Comparison of ENCODE assay signal across 8 cellular contexts in genomic region chr19:58182577-58182988, GRCh38. TPM values are rescaled to one million over a fixed set of nuclear protein-coding genes. Genes with fewer than 3 reads are reported as not detected.
DNase-seq lines count a peak whose midpoint lies in the region; ATAC-seq and TF ChIP-seq lines count a peak whose summit lies in the region.

No MANE protein-coding gene starts in this region.

- peak overlapping the region; percentile 91 for H3K27ac ChIP-seq in OCI-LY3 (ENCODE audit: low read length)
- peak overlapping the region; percentile 78 to 99 for H3K27ac ChIP-seq in lung (ENCODE audit: low read depth in 1 of 2, low read length in 1 of 2)

- peak; percentile 79 for ATAC-seq in lung (ENCODE audit: insufficient read depth, low FRiP score)

- H3K4me3 ChIP-seq in OCI-LY3 (ENCODE audit: low read length) = peak overlapping the region; percentile 92
- peak overlapping the region; percentile 90 for H3K4me3 ChIP-seq in lung

- 3 to 5% methylated on average over 17 of the region's 17 CpGs for WGBS in lung, 2 donors

- H3K4me1 ChIP-seq in OCI-LY3 (ENCODE audit: low read length) (peaks cover 11% of the 10 kb centered on the region), lung (ENCODE audit: control insufficient read depth in 2 of 2, insufficient read depth in 2 of 2, low read length in 2 of 2) (peaks cover 0 to 2% of the 10 kb centered on the region in 2 donors)

- H3K27me3 ChIP-seq in OCI-LY3 (ENCODE audit: low read depth, low read length) = no peaks in the 10 kb centered on the region
- no peaks in the 10 kb centered on the region for H3K27me3 ChIP-seq in lung (ENCODE audit: control insufficient read depth, insufficient read depth)

- H3K4me2 ChIP-seq in OCI-LY3 (ENCODE audit: low read length) = peak overlapping the region; percentile 93

- peaks cover 73% of the 10 kb centered on the region for H3K36me3 ChIP-seq in OCI-LY3 (replicated peaks; ENCODE audit: low read depth, low read length)
- peaks cover 25 to 26% of the 10 kb centered on the region in 2 donors for H3K36me3 ChIP-seq in lung (ENCODE audit: control insufficient read depth in 2 of 2, insufficient read depth in 2 of 2, low read length in 2 of 2)

- H2AFZ ChIP-seq in OCI-LY3 (ENCODE audit: low read depth, low read length) = peak overlapping the region; percentile 85

- H3K79me2 ChIP-seq in OCI-LY3 (ENCODE audit: low read length) = peaks cover 12% of the 10 kb centered on the region

- H4K20me1 ChIP-seq in OCI-LY3 (ENCODE audit: insufficient read depth, low read length) = no peaks in the 10 kb centered on the region

- DNase-seq in NK-92 treated with Interleukin-12 subunit alpha and Interleukin-12 subunit beta, amount 100 ng/mL, for 24 hours (lab: John Stamatoyannopoulos, UW) = peak; percentile 71
- DNase-seq in NK-92 (lab: John Stamatoyannopoulos, UW; ENCODE audit: unreplicated experiment) (no peak), astrocyte of the hippocampus (ENCODE audit: low read depth, low spot score) (peak; percentile 94), lung (ENCODE audit: low spot score) (no peak), NCI-H1105 treated with DMSO at 0.1 percent for 48 hours (lab: John Stamatoyannopoulos, UW) (no peak), NCI-H1436 (lab: John Stamatoyannopoulos, UW) (no peak)
- DNase-seq in stimulated activated CD8-positive, alpha-beta memory T cell treated with anti-CD3 and anti-CD28 coated beads, Interleukin-7, amount 100 ng/mL, for 48 hours (ENCODE audit: extremely low read depth in 1 of 2, low read depth in 1 of 2) = peak; percentile 63 to 81

- TF ChIP-seq CTCF in OCI-LY3 (IDR thresholded peaks at IDR 0.05; ENCODE audit: low read depth, low read length) (no peak), lung (IDR thresholded peaks at IDR 0.05; ENCODE audit: control extremely low read depth, extremely low read depth) (no peak)

- peaks cover 43% of the 10 kb centered on the region for H3K9me3 ChIP-seq in OCI-LY3 (ENCODE audit: insufficient read depth, low read length)
- H3K9me3 ChIP-seq in lung (ENCODE audit: control insufficient read depth in 2 of 2, insufficient read depth in 1 of 2, low read length in 1 of 2) = peaks cover 3 to 71% of the 10 kb centered on the region in 2 donors

- peak overlapping the region; percentile 97 for H3K9ac ChIP-seq in OCI-LY3 (ENCODE audit: low read length)

RNA-seq across cellular contexts. Expression of gene ZNF274, which starts 0.3 kb away (rescaled TPM):
- total RNA-seq in lung = 10 to 100 TPM; 27.8 to 29.6 TPM
- polyA plus RNA-seq in lung = 10 to 100 TPM; 10.2 to 24.2 TPM

RNA-seq across cellular contexts. Expression of gene ZNF329, which starts 32.0 kb away (rescaled TPM):
- total RNA-seq in lung = 10 to 100 TPM in 1 of 2 donors, 1 to 10 TPM in 1; 9.0 to 20.0 TPM
- 1 to 10 TPM; 2.3 to 3.9 TPM for polyA plus RNA-seq in lung

RNA-seq across cellular contexts. Expression of gene ZNF544, which starts 46.1 kb away (rescaled TPM):
- total RNA-seq in lung = 10 to 100 TPM; 19.7 to 41.6 TPM
- polyA plus RNA-seq in lung = 10 to 100 TPM in 1 of 2 donors, 1 to 10 TPM in 1; 9.6 to 13.8 TPM

Comparison
In these comparisons a context has a peak if more than half of its experiments do, and no peak if none do; other contexts are left out.
1. DNase-seq: peak in NK-92 treated with Interleukin-12 subunit alpha and Interleukin-12 subunit beta, amount 100 ng/mL, for 24 hours (single experiment), astrocyte of the hippocampus (single experiment) and stimulated activated CD8-positive, alpha-beta memory T cell treated with anti-CD3 and anti-CD28 coated beads, Interleukin-7, amount 100 ng/mL, for 48 hours (2 of 2); none in NK-92 (single experiment), lung (single experiment), NCI-H1105 treated with DMSO at 0.1 percent for 48 hours (single experiment) and NCI-H1436 (single experiment).